ENCODE assay signal across 1 cellular context in the genomic region with DNA sequence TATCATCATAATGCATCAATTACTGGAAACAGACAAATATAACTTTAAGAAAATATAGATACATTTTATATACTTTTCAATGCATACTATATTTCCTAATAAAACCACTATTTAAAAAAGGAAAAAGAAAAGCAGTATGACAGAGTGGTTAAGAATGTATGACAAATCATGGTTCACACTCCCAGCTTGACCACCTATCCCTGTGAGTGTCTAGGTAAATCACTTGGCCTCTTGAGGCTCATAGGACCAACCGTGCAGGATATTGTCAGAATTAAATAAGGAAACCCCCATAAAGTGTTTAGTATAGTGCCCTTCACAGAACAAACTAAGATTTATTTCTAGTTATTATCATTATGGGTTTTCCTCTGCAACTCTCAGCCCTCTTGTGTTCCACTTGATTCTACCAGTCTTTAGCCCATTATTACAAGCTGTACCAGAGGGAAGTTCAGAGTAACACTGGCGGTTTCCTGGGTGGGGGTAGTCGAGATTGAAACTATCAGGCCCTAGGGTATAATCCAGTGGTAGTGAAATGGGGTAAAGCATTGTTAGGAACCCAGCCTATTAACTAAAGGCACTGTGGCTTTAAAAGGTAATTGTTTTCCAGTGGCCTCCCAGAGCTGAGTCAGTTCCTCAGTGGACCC.
TF ChIP-seq lines count a peak whose summit lies in the region.

No MANE protein-coding gene starts in this region.

TF ChIP-seq in GM23338, 12 proteins besides CTCF, POLR2A, EP300 and RAD21 (continued from another document):
- TF ChIP-seq ZNF462 (CRISPR knock-in tag; IDR thresholded peaks at IDR 0.05) (no peak), CREB1 (CRISPR knock-in tag; IDR thresholded peaks at IDR 0.05; ENCODE audit: low read depth) (no peak), NANOG (IDR thresholded peaks at IDR 0.05; ENCODE audit: borderline replicate concordance) (no peak), ZNF331 (CRISPR knock-in tag; IDR thresholded peaks at IDR 0.05; ENCODE audit: low read depth) (no peak), EZH2 (IDR thresholded peaks at IDR 0.05; ENCODE audit: low read depth, unreplicated experiment) (no peak), EZH2phosphoT487 (IDR thresholded peaks at IDR 0.05; ENCODE audit: unreplicated experiment) (no peak), STAT1 (IDR thresholded peaks at IDR 0.05; ENCODE audit: unreplicated experiment) (no peak)
TF ChIP-seq in GM23338: peak in this region for 0.
